Comparison of ENCODE assay signal across 26 cellular contexts in genomic region chr19:30173593-30174356, GRCh38.
"Had no signal": no experiment of that assay in that cellular context is flagged by ENCODE, and none has a peak within 500 bp of the region (broad histone marks: within the 10 kb centered on the region; RNA-seq: fewer than 3 reads in every experiment).

No MANE protein-coding gene starts in this region.

- H3K27me3 Mint-ChIP-seq: stimulated activated naive CD8-positive, alpha-beta T cell treated with anti-CD3 and anti-CD28 coated beads, Interleukin-15, Interleukin-2, amounts not matched to agents 100 ng/mL and 50 ng/mL, for 24 hours had no signal

- H3K4me1 ChIP-seq: esophagus squamous epithelium, heart right ventricle, prostate gland, right atrium auricular region, sigmoid colon had no signal

- H3K36me3 ChIP-seq: esophagus squamous epithelium, heart right ventricle, prostate gland, right atrium auricular region, sigmoid colon, thoracic aorta had no signal

- FAIRE-seq: endometrium, islet of Langerhans had no signal

- H3K27ac ChIP-seq: coronary artery, esophagus squamous epithelium, heart right ventricle, prostate gland, right atrium auricular region, sigmoid colon, thoracic aorta had no signal

- H3K9me3 ChIP-seq: esophagus squamous epithelium, heart right ventricle, prostate gland, right atrium auricular region, sigmoid colon, thoracic aorta had no signal

- ATAC-seq: effector memory CD8-positive, alpha-beta T cell; heart right ventricle; natural killer cell treated with Interleukin-12 subunit alpha and Interleukin-12 subunit beta and Interleukin-15 and Interleukin-18, amount 100 ng/mL, for 72 hours; stimulated activated naive B cell treated with anti-CD40 and anti-IgM and Interleukin-4, amounts not matched to agents 10 μg/mL and 1 μg/mL and 100 μg/mL, for 72 hours had no signal

- H3K9me3 Mint-ChIP-seq: central memory CD8-positive, alpha-beta T cell; neural crest cell; stimulated activated naive CD8-positive, alpha-beta T cell treated with anti-CD3 and anti-CD28 coated beads, Interleukin-15, Interleukin-2, amounts not matched to agents 100 ng/mL and 50 ng/mL, for 24 hours had no signal

- H3K36me3 Mint-ChIP-seq: memory B cell; naive B cell; natural killer cell treated with Interleukin-12 subunit alpha and Interleukin-12 subunit beta and Interleukin-15 and Interleukin-18, amount 100 ng/mL, for 72 hours; stimulated activated naive B cell treated with anti-CD40 and anti-IgM and Interleukin-4, amounts not matched to agents 10 μg/mL and 1 μg/mL and 100 μg/mL, for 72 hours had no signal

- H3K4me3 Mint-ChIP-seq: central memory CD8-positive, alpha-beta T cell; effector memory CD8-positive, alpha-beta T cell; memory B cell; naive B cell; natural killer cell treated with Interleukin-12 subunit alpha and Interleukin-12 subunit beta and Interleukin-15 and Interleukin-18, amount 100 ng/mL, for 72 hours; neural crest cell; stimulated activated naive B cell treated with anti-CD40 and anti-IgM and Interleukin-4, amounts not matched to agents 10 μg/mL and 1 μg/mL and 100 μg/mL, for 72 hours; stimulated activated naive CD8-positive, alpha-beta T cell treated with anti-CD3 and anti-CD28 coated beads, Interleukin-15, Interleukin-2, amounts not matched to agents 100 ng/mL and 50 ng/mL, for 24 hours had no signal

- H3K27me3 ChIP-seq: esophagus squamous epithelium, right atrium auricular region, sigmoid colon had no signal

- H3K4me1 Mint-ChIP-seq: central memory CD8-positive, alpha-beta T cell; memory B cell; naive B cell; neural crest cell; stimulated activated naive B cell treated with anti-CD40 and anti-IgM and Interleukin-4, amounts not matched to agents 10 μg/mL and 1 μg/mL and 100 μg/mL, for 72 hours had no signal

- DNase-seq: effector memory CD8-positive, alpha-beta T cell; erythroblast; esophagus squamous epithelium; foreskin melanocyte; glutamatergic neuron; heart right ventricle; hippocampal formation; kidney glomerular epithelial cell; naive B cell; sigmoid colon; stimulated activated CD4-positive, alpha-beta T cell treated with anti-CD3 and anti-CD28 coated beads, Interleukin-15, amount 100 ng/mL, for 24 hours; stimulated activated CD4-positive, alpha-beta T cell treated with anti-CD3 and anti-CD28 coated beads, Interleukin-2, amount 100 ng/mL, for 48 hours; stimulated activated naive B cell treated with anti-CD40 and anti-IgM and Interleukin-4, amounts not matched to agents 10 μg/mL and 1 μg/mL and 100 μg/mL, for 72 hours; trophoblast cell had no signal

- H3K27ac Mint-ChIP-seq: effector memory CD8-positive, alpha-beta T cell; memory B cell; natural killer cell treated with Interleukin-12 subunit alpha and Interleukin-12 subunit beta and Interleukin-15 and Interleukin-18, amount 100 ng/mL, for 72 hours; stimulated activated naive B cell treated with anti-CD40 and anti-IgM and Interleukin-4, amounts not matched to agents 10 μg/mL and 1 μg/mL and 100 μg/mL, for 72 hours; stimulated activated naive CD8-positive, alpha-beta T cell treated with anti-CD3 and anti-CD28 coated beads, Interleukin-15, Interleukin-2, amounts not matched to agents 100 ng/mL and 50 ng/mL, for 24 hours had no signal

- H3K4me3 ChIP-seq: coronary artery, esophagus squamous epithelium, heart right ventricle, lung, prostate gland, right atrium auricular region, sigmoid colon, thoracic aorta had no signal
